In the genomic region with DNA sequence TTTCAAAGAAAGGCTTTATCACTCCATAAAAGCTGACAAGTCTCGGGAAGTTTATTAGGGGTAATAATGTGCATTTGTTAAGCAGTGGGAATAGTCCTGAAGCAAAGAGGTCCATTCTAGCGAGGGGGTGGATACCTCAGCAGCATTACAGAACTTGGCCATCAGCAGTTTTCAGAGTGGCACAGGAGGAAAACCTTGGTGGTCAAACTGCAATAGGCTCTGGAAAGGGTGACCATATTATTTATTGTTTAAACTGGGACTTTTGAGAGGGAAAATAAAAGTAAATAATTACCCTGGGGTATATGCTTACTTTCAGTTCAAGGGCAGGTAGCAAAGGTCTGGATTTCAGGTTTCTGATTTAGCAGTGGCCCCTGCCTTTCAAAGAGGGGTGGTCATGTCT, we compare ENCODE assay signal across 19 cellular contexts.
DNase-seq lines count a peak whose midpoint lies in the region; FAIRE-seq and TF ChIP-seq lines count a peak whose summit lies in the region.
"Had no signal": no experiment of that assay in that cellular context is flagged by ENCODE, and none has a peak within 500 bp of the region (broad histone marks: within the 10 kb centered on the region; RNA-seq: fewer than 3 reads in every experiment).

No MANE protein-coding gene starts in this region.

- no peak overlapping the region for H2AFZ ChIP-seq in OCI-LY3 (ENCODE audit: low read depth, low read length)
- no peak overlapping the region for H2AFZ ChIP-seq in neural progenitor cell (replicated peaks)

- peak overlapping the region; percentile 51 for H3K27ac Mint-ChIP-seq in neural progenitor cell
- H3K27ac Mint-ChIP-seq: CD4-positive, alpha-beta memory T cell had no signal

- peaks cover 5% of the 10 kb centered on the region; the same call in 1 of the 2 replicates for H3K9me3 ChIP-seq in OCI-LY3 (ENCODE audit: insufficient read depth, low read length)
- no peaks in the 10 kb centered on the region for H3K9me3 ChIP-seq in neural progenitor cell (ENCODE audit: low read depth)
- no peaks in the 10 kb centered on the region for H3K9me3 ChIP-seq in ascending aorta
- H3K9me3 ChIP-seq: Caco-2, HAP-1 had no signal

- H3K36me3 Mint-ChIP-seq in neural progenitor cell = no peaks in the 10 kb centered on the region
- H3K36me3 Mint-ChIP-seq: CD4-positive, alpha-beta memory T cell had no signal

- TF ChIP-seq CTCF in OCI-LY3 (IDR thresholded peaks at IDR 0.05; ENCODE audit: low read depth, low read length) = no peak
- TF ChIP-seq CTCF in neural progenitor cell (IDR thresholded peaks at IDR 0.05) = no peak
- no peak for TF ChIP-seq CTCF in D721Med (IDR thresholded peaks at IDR 0.05; ENCODE audit: insufficient read depth, missing control alignments)
- TF ChIP-seq CTCF in ascending aorta (IDR thresholded peaks at IDR 0.05) = no peak

- no peaks in the 10 kb centered on the region for H3K79me2 ChIP-seq in OCI-LY3 (ENCODE audit: low read length)
- no peaks in the 10 kb centered on the region for H3K79me2 ChIP-seq in neural progenitor cell (ENCODE audit: low read depth)

- H3K27me3 ChIP-seq in OCI-LY3 (ENCODE audit: low read depth, low read length) = no peaks in the 10 kb centered on the region
- no peaks in the 10 kb centered on the region for H3K27me3 ChIP-seq in neural progenitor cell
- no peaks in the 10 kb centered on the region for H3K27me3 ChIP-seq in ascending aorta

- H3K27ac ChIP-seq in OCI-LY3 (ENCODE audit: low read length) (peak overlapping the region; percentile 9; the same call in 1 of the 2 replicates), neural progenitor cell (no peak overlapping the region), ascending aorta (no peak overlapping the region)

- peaks cover 87% of the 10 kb centered on the region for H3K4me1 ChIP-seq in OCI-LY3 (ENCODE audit: low read length)
- peaks cover 46% of the 10 kb centered on the region for H3K4me1 ChIP-seq in neural progenitor cell
- no peaks in the 10 kb centered on the region for H3K4me1 ChIP-seq in ascending aorta
- H3K4me1 ChIP-seq: Caco-2, HAP-1 had no signal

- H3K9ac ChIP-seq in OCI-LY3 (ENCODE audit: low read length) = peak overlapping the region; percentile 9; the same call in 1 of the 2 replicates
- no peak overlapping the region for H3K9ac ChIP-seq in neural progenitor cell

- FAIRE-seq in D721Med (lab: Jason Lieb, UNC) = no peak
- FAIRE-seq: GM12878, GM19239, H54 had no signal

- DNase-seq in left kidney (ENCODE audit: low read depth, low spot score) = peak; percentile 95
- no peak for DNase-seq in neural progenitor cell (ENCODE audit: low spot score)
- DNase-seq in T-helper 1 cell = no peak
- no peak for DNase-seq in D721Med (ENCODE audit: insufficient read length, low spot score)
- no peak for DNase-seq in ascending aorta (ENCODE audit: low spot score in 2 of 2)
- DNase-seq in activated CD4-positive, alpha-beta T cell treated with anti-CD3 and anti-CD28 coated beads, Interleukin-2, amount 50 U/mL, for 4 hours = no peak
- DNase-seq: C1 segment of cervical spinal cord; Caco-2; CD4-positive, alpha-beta memory T cell; DMS 273 treated with DMSO at 0.1 percent for 48 hours; DMS79; EL; GDM1; GOT3 had no signal

- H3K36me3 ChIP-seq in OCI-LY3 (replicated peaks; ENCODE audit: low read depth, low read length) (peaks cover 9% of the 10 kb centered on the region), neural progenitor cell (no peaks in the 10 kb centered on the region), ascending aorta (no peaks in the 10 kb centered on the region)
- H3K36me3 ChIP-seq: HAP-1 had no signal

- peaks cover 2% of the 10 kb centered on the region for H3K27me3 Mint-ChIP-seq in neural progenitor cell (ENCODE audit: insufficient read depth, low read depth)
- H3K27me3 Mint-ChIP-seq: CD4-positive, alpha-beta memory T cell had no signal

- peaks cover 28% of the 10 kb centered on the region for H3F3A ChIP-seq in neural progenitor cell (ENCODE audit: low read depth)

- H3K4me1 Mint-ChIP-seq in neural progenitor cell = peaks cover 38% of the 10 kb centered on the region
- H3K4me1 Mint-ChIP-seq: CD4-positive, alpha-beta memory T cell had no signal

- intact Hi-C loops in ascending aorta (cut with DNase I) = no loop called here

- H3K9me3 Mint-ChIP-seq in neural progenitor cell = peaks cover 7% of the 10 kb centered on the region

- H3K4me2 ChIP-seq in OCI-LY3 (ENCODE audit: low read length) = peak overlapping the region; percentile 34
- no peak overlapping the region for H3K4me2 ChIP-seq in neural progenitor cell

- H3K4me3 ChIP-seq in OCI-LY3 (ENCODE audit: low read length) (no peak overlapping the region), neural progenitor cell (no peak overlapping the region), ascending aorta (no peak overlapping the region)
- H3K4me3 ChIP-seq: GM12878, HAP-1 had no signal

- H4K20me1 ChIP-seq in OCI-LY3 (ENCODE audit: insufficient read depth, low read length) = no peaks in the 10 kb centered on the region
- no peaks in the 10 kb centered on the region for H4K20me1 ChIP-seq in neural progenitor cell (ENCODE audit: low read depth)

- H3K4me3 Mint-ChIP-seq in neural progenitor cell = no peak overlapping the region
- H3K4me3 Mint-ChIP-seq: CD4-positive, alpha-beta memory T cell had no signal
